Comparison of ENCODE assay signal across 9 cellular contexts in genomic region chr10:13272164-13272571, GRCh38. TPM values are rescaled to one million over a fixed set of nuclear protein-coding genes. Genes with fewer than 3 reads are reported as not detected.
DNase-seq lines count a peak whose midpoint lies in the region; TF ChIP-seq lines count a peak whose summit lies in the region.
"Had no signal": no experiment of that assay in that cellular context is flagged by ENCODE, and none has a peak within 500 bp of the region (broad histone marks: within the 10 kb centered on the region; RNA-seq: fewer than 3 reads in every experiment).

No MANE protein-coding gene starts in this region.

- H3K9me3 Mint-ChIP-seq in neural progenitor cell: peaks cover 2% of the 10 kb centered on the region
- H3K9me3 Mint-ChIP-seq in activated T-cell treated with anti-CD3 and anti-CD28 coated beads, Interleukin-2, amount 50 U/mL, for 24 hours: no peaks in the 10 kb centered on the region

- H3K9me3 ChIP-seq in MM.1S (replicated peaks; ENCODE audit: insufficient read depth, low read length): no peaks in the 10 kb centered on the region
- H3K9me3 ChIP-seq in neural progenitor cell (ENCODE audit: low read depth): no peaks in the 10 kb centered on the region
- H3K9me3 ChIP-seq in HAP-1: no peaks in the 10 kb centered on the region

- H3K36me3 Mint-ChIP-seq in neural progenitor cell: no peaks in the 10 kb centered on the region
- no peaks in the 10 kb centered on the region for H3K36me3 Mint-ChIP-seq in activated T-cell treated with anti-CD3 and anti-CD28 coated beads, Interleukin-2, amount 50 U/mL, for 24 hours (ENCODE audit: low read depth)

- H4K20me1 ChIP-seq in MM.1S (ENCODE audit: insufficient read depth, low read length) (no peaks in the 10 kb centered on the region), neural progenitor cell (ENCODE audit: low read depth) (no peaks in the 10 kb centered on the region)

- DNase-seq in G401 (ENCODE audit: low spot score) (peak; percentile 12), MM.1S (peak; percentile 76), epidermal melanocyte (ENCODE audit: insufficient read length, low spot score) (peak; percentile 40), neural progenitor cell (ENCODE audit: low spot score) (peak; percentile 9), GF-D8 (lab: John Stamatoyannopoulos, UW) (no peak), HAP-1 (ENCODE audit: low spot score in 2 of 2) (no peak), OCI-M2 (lab: John Stamatoyannopoulos, UW; ENCODE audit: unreplicated experiment) (no peak)
- no peak for DNase-seq in activated T-cell treated with anti-CD3 and anti-CD28 coated beads, Interleukin-2, amount 50 U/mL, for 24 hours

- H3K79me2 ChIP-seq in MM.1S (ENCODE audit: low read length) (no peaks in the 10 kb centered on the region), neural progenitor cell (ENCODE audit: low read depth) (no peaks in the 10 kb centered on the region)

- H3K4me2 ChIP-seq in MM.1S (ENCODE audit: low read depth, low read length): peak overlapping the region; percentile 65
- peak overlapping the region; percentile 22 for H3K4me2 ChIP-seq in neural progenitor cell

- H3F3A ChIP-seq in MM.1S (ENCODE audit: insufficient read depth, low read length) (peaks cover 28% of the 10 kb centered on the region), neural progenitor cell (ENCODE audit: low read depth) (peaks cover 26% of the 10 kb centered on the region)

- H3K27me3 Mint-ChIP-seq in neural progenitor cell (ENCODE audit: insufficient read depth, low read depth): peaks cover 7% of the 10 kb centered on the region
- no peaks in the 10 kb centered on the region for H3K27me3 Mint-ChIP-seq in activated T-cell treated with anti-CD3 and anti-CD28 coated beads, Interleukin-2, amount 50 U/mL, for 24 hours

- peaks cover 36% of the 10 kb centered on the region for H3K4me1 Mint-ChIP-seq in neural progenitor cell
- peaks cover 2% of the 10 kb centered on the region for H3K4me1 Mint-ChIP-seq in activated T-cell treated with anti-CD3 and anti-CD28 coated beads, Interleukin-2, amount 50 U/mL, for 24 hours (ENCODE audit: low read depth)

- in situ Hi-C loops in G401 (cut with HindIII; ENCODE audit: low sequenced_read_pairs): no loop called here
- in situ Hi-C loops in HAP-1 (cut with MboI; ENCODE audit: low sequenced_read_pairs): no loop called here

- H2AFZ ChIP-seq in MM.1S (ENCODE audit: low read length) (peak overlapping the region; percentile 70), neural progenitor cell (replicated peaks) (peak overlapping the region; percentile 63)

- H3K9me2 ChIP-seq in MM.1S (replicated peaks; ENCODE audit: insufficient read depth, low read length): no peaks in the 10 kb centered on the region

- peak overlapping the region; percentile 38 for H3K4me3 ChIP-seq in MM.1S (ENCODE audit: low read length)
- H3K4me3 ChIP-seq in neural progenitor cell: no peak overlapping the region
- H3K4me3 ChIP-seq in HAP-1: no peak overlapping the region

- peak overlapping the region; percentile 87 for H3K27ac ChIP-seq in MM.1S (ENCODE audit: low read length)
- H3K27ac ChIP-seq in neural progenitor cell: no peak overlapping the region

- TF ChIP-seq CTCF in MM.1S (IDR thresholded peaks at IDR 0.05; ENCODE audit: low read length) (peak; percentile 7; the same call in 1 of the 2 replicates), neural progenitor cell (IDR thresholded peaks at IDR 0.05) (no peak)

- H3K36me3 ChIP-seq in MM.1S (replicated peaks; ENCODE audit: insufficient read depth, low read length) (no peaks in the 10 kb centered on the region), neural progenitor cell (no peaks in the 10 kb centered on the region), HAP-1 (replicated peaks) (no peaks in the 10 kb centered on the region)

- H3K4me1 ChIP-seq in MM.1S (ENCODE audit: low read length) (peaks cover 30% of the 10 kb centered on the region), neural progenitor cell (peaks cover 22% of the 10 kb centered on the region), HAP-1 (no peaks in the 10 kb centered on the region)

- H3K27me3 ChIP-seq in MM.1S (replicated peaks; ENCODE audit: insufficient read depth, low read length): no peaks in the 10 kb centered on the region
- H3K27me3 ChIP-seq in neural progenitor cell: no peaks in the 10 kb centered on the region
- no peaks in the 10 kb centered on the region for H3K27me3 ChIP-seq in HAP-1 (ENCODE audit: low read depth)

- peak overlapping the region; percentile 62 for H3K9ac ChIP-seq in MM.1S (ENCODE audit: low read length)
- H3K9ac ChIP-seq in neural progenitor cell: no peak overlapping the region

- H3K4me3 Mint-ChIP-seq in neural progenitor cell: no peak overlapping the region
- no peak overlapping the region for H3K4me3 Mint-ChIP-seq in activated T-cell treated with anti-CD3 and anti-CD28 coated beads, Interleukin-2, amount 50 U/mL, for 24 hours

- H3K27ac Mint-ChIP-seq in neural progenitor cell: peak overlapping the region; percentile 15
- H3K27ac Mint-ChIP-seq in activated T-cell treated with anti-CD3 and anti-CD28 coated beads, Interleukin-2, amount 50 U/mL, for 24 hours: no peak overlapping the region

RNA-seq across cellular contexts. Expression of gene PHYH, which starts 27.7 kb away (rescaled TPM):
- total RNA-seq in G401 (2014; rRNA removed; shearing (Covaris generic)): 32.9 and 43.3 TPM in 2 replicates
- total RNA-seq in neural progenitor cell (ENCODE audit: low replicate concordance): 14.6 and 22.2 TPM in 2 replicates

RNA-seq across cellular contexts. Expression of gene UCMA, which starts 38.0 kb away (rescaled TPM):
- not detected in 2 replicates for total RNA-seq in G401 (2014; rRNA removed; shearing (Covaris generic))
- total RNA-seq in neural progenitor cell (ENCODE audit: low replicate concordance): not detected in 2 replicates
- total RNA-seq: T-helper 1 cell treated with Interleukin-12 subunit alpha and Interleukin-12 subunit beta and Interleukin-4 antibody, amounts not matched to agents 30 ng/mL and 1 ng/mL, for 36 hours had no signal

Comparison
In these comparisons a context has a peak if more than half of its experiments do, and no peak if none do; other contexts are left out.
1. DNase-seq: peak in G401 (single experiment), MM.1S (single experiment), epidermal melanocyte (single experiment) and neural progenitor cell (single experiment); none in activated T-cell treated with anti-CD3 and anti-CD28 coated beads, Interleukin-2, amount 50 U/mL, for 24 hours (single experiment), GF-D8 (single experiment), HAP-1 (0 of 2) and OCI-M2 (single experiment).